In the genomic region with DNA sequence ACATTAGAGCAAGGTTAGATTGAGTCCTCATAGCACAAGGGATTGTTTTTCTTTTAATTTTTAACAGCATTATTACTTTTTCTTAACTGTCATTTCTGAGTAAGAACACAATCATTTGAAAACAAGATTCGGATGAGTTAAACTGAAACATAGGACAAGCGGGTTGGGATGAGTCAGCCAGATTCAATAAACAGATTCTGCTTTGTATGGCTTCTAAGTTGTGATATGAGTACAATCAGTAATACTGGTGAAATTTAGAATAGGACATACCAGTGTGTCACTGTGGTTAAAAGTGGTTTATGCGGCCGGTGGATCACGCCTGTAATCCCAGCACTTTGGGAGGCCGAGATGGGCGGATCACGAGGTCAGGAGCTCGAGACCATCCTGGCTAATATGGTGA, we compare ENCODE assay signal across 22 cellular contexts.
DNase-seq lines count a peak whose midpoint lies in the region; ATAC-seq and TF ChIP-seq lines count a peak whose summit lies in the region.
"Had no signal": no experiment of that assay in that cellular context is flagged by ENCODE, and none has a peak within 500 bp of the region (broad histone marks: within the 10 kb centered on the region; RNA-seq: fewer than 3 reads in every experiment).

No MANE protein-coding gene starts in this region.

- no peak for TF ChIP-seq CTCF in glutamatergic neuron (IDR thresholded peaks at IDR 0.05; ENCODE audit: partially characterized antibody, unreplicated experiment)
- TF ChIP-seq CTCF in RWPE1 (conservative IDR thresholded peaks at IDR 0.05; ENCODE audit: low read depth) = no peak
- TF ChIP-seq CTCF in activated CD8-positive, alpha-beta T cell treated with anti-CD3 and anti-CD28 coated beads for 36 hours (IDR thresholded peaks at IDR 0.05) = no peak
- TF ChIP-seq CTCF in foreskin keratinocyte (conservative IDR thresholded peaks at IDR 0.05) = no peak

- H3K27ac Mint-ChIP-seq in glutamatergic neuron (ENCODE audit: unreplicated experiment) = peak overlapping the region; percentile 11
- no peak overlapping the region for H3K27ac Mint-ChIP-seq in activated CD8-positive, alpha-beta T cell treated with anti-CD3 and anti-CD28 coated beads for 36 hours
- H3K27ac Mint-ChIP-seq: CD4-positive, CD25-positive, alpha-beta regulatory T cell had no signal

- H3K27ac ChIP-seq in RWPE1 (no peak overlapping the region), foreskin keratinocyte (no peak overlapping the region)
- H3K27ac ChIP-seq: BLaER1 had no signal

- peaks cover 30% of the 10 kb centered on the region for H3K4me1 Mint-ChIP-seq in glutamatergic neuron (ENCODE audit: low read depth, unreplicated experiment)
- no peaks in the 10 kb centered on the region for H3K4me1 Mint-ChIP-seq in activated CD8-positive, alpha-beta T cell treated with anti-CD3 and anti-CD28 coated beads for 36 hours (ENCODE audit: low read depth)
- H3K4me1 Mint-ChIP-seq: CD4-positive, CD25-positive, alpha-beta regulatory T cell had no signal

- H3K9me3 Mint-ChIP-seq in glutamatergic neuron (ENCODE audit: unreplicated experiment) = peaks cover 6% of the 10 kb centered on the region
- peaks cover 9% of the 10 kb centered on the region for H3K9me3 Mint-ChIP-seq in activated CD8-positive, alpha-beta T cell treated with anti-CD3 and anti-CD28 coated beads for 36 hours

- ATAC-seq in activated CD8-positive, alpha-beta T cell treated with anti-CD3 and anti-CD28 coated beads for 36 hours = no peak
- no peak for ATAC-seq in foreskin keratinocyte
- ATAC-seq: HCT116, Panc1 had no signal

- peak; percentile 40 for DNase-seq in A172 (ENCODE audit: low spot score)
- peak; percentile 19 for DNase-seq in H4 (ENCODE audit: low spot score)
- DNase-seq in RPMI7951 (ENCODE audit: low read depth) = peak; percentile 0
- DNase-seq in glutamatergic neuron = no peak
- no peak for DNase-seq in RWPE1 (ENCODE audit: low spot score)
- DNase-seq in nucleus accumbens (lab: John Stamatoyannopoulos, UW) = no peak
- no peak for DNase-seq in activated CD8-positive, alpha-beta T cell treated with anti-CD3 and anti-CD28 coated beads for 36 hours
- DNase-seq in foreskin keratinocyte = no peak
- DNase-seq: 8988T; CD4-positive, CD25-positive, alpha-beta regulatory T cell; GOT3; IMR-90; KG1; MM.1S; NCI-H1417; NCI-H1694; NCI-H2029 treated with DMSO at 0.1 percent for 48 hours; NCI-H446 treated with DMSO at 0.1 percent for 48 hours; NCI-H526 treated with DMSO at 0.1 percent for 48 hours had no signal

- CTCF ChIA-PET in RWPE1 (lab: Yijun Ruan, JAX) = interaction anchor here (0.6 kb wide), 1 partner anchor 475 kb away, joined by 3 read pairs; no protein-coding TSS in a partner anchor
- CTCF ChIA-PET in activated CD8-positive, alpha-beta T cell treated with anti-CD3 and anti-CD28 coated beads for 36 hours (lab: Charles Lee) = no interaction called here

- H3K36me3 Mint-ChIP-seq in glutamatergic neuron (ENCODE audit: unreplicated experiment) = no peaks in the 10 kb centered on the region
- H3K36me3 Mint-ChIP-seq in activated CD8-positive, alpha-beta T cell treated with anti-CD3 and anti-CD28 coated beads for 36 hours (ENCODE audit: low read depth) = no peaks in the 10 kb centered on the region
- H3K36me3 Mint-ChIP-seq: CD4-positive, CD25-positive, alpha-beta regulatory T cell had no signal

- H3K4me1 ChIP-seq in foreskin keratinocyte = no peaks in the 10 kb centered on the region
- H3K4me1 ChIP-seq: BLaER1 had no signal

- H3K27me3 ChIP-seq in foreskin keratinocyte = no peaks in the 10 kb centered on the region
- H3K27me3 ChIP-seq: BLaER1 had no signal

- H3K27me3 Mint-ChIP-seq in glutamatergic neuron (ENCODE audit: unreplicated experiment) = no peaks in the 10 kb centered on the region
- H3K27me3 Mint-ChIP-seq in activated CD8-positive, alpha-beta T cell treated with anti-CD3 and anti-CD28 coated beads for 36 hours = no peaks in the 10 kb centered on the region
- H3K27me3 Mint-ChIP-seq: CD4-positive, CD25-positive, alpha-beta regulatory T cell had no signal

- no peak overlapping the region for H3K4me3 Mint-ChIP-seq in glutamatergic neuron (ENCODE audit: unreplicated experiment)
- H3K4me3 Mint-ChIP-seq in activated CD8-positive, alpha-beta T cell treated with anti-CD3 and anti-CD28 coated beads for 36 hours = no peak overlapping the region
- H3K4me3 Mint-ChIP-seq: CD4-positive, CD25-positive, alpha-beta regulatory T cell had no signal

- intact Hi-C loops in activated CD8-positive, alpha-beta T cell treated with anti-CD3 and anti-CD28 coated beads for 36 hours (cut with micrococcal nuclease) = no loop called here

- POLR2A ChIA-PET in RWPE1 (lab: Yijun Ruan, JAX; ENCODE audit: low non-redundant PET) = no interaction called here
- POLR2A ChIA-PET in activated CD8-positive, alpha-beta T cell treated with anti-CD3 and anti-CD28 coated beads for 36 hours (lab: Charles Lee) = no interaction called here

Comparison
In these comparisons a context has a peak if more than half of its experiments do, and no peak if none do; other contexts are left out.
1. DNase-seq: peak in A172 (single experiment), H4 (single experiment) and RPMI7951 (single experiment); none in glutamatergic neuron (single experiment), RWPE1 (single experiment), nucleus accumbens (0 of 56), activated CD8-positive, alpha-beta T cell treated with anti-CD3 and anti-CD28 coated beads for 36 hours (single experiment) and foreskin keratinocyte (0 of 2).